ENCODE assay signal across 1 cellular context in genomic region chr2:111884592-111884964, GRCh38.
A peak's percentile ranks its signal among the peaks of the same experiment; 100 is the strongest.
TF ChIP-seq lines count a peak whose summit lies in the region.

No MANE protein-coding gene starts in this region.

TF ChIP-seq in HepG2, 621 proteins besides CTCF, POLR2A, EP300 and RAD21:
- TF ChIP-seq FLYWCH1 (CRISPR knock-in tag; IDR thresholded peaks at IDR 0.05) (no peak), ZNF598 (CRISPR knock-in tag; IDR thresholded peaks at IDR 0.05; ENCODE audit: borderline replicate concordance) (no peak; the same call in 1 of the 2 replicates), ATF3 (CRISPR knock-in tag; IDR thresholded peaks at IDR 0.05) (no peak), ARHGAP35 (CRISPR knock-in tag; IDR thresholded peaks at IDR 0.05; ENCODE audit: borderline replicate concordance) (no peak; the same call in 1 of the 2 replicates), ZNF703 (CRISPR knock-in tag; IDR thresholded peaks at IDR 0.05; ENCODE audit: borderline replicate concordance) (0 out of 2 replicates have a peak, but pooled peaks have one; percentile 29), ZNF121 (CRISPR knock-in tag; IDR thresholded peaks at IDR 0.05) (peak; percentile 99), SNAPC2 (CRISPR knock-in tag; IDR thresholded peaks at IDR 0.05) (no peak), ZNF569 (CRISPR knock-in tag; IDR thresholded peaks at IDR 0.05; ENCODE audit: borderline replicate concordance) (no peak), HDAC2 (CRISPR knock-in tag; IDR thresholded peaks at IDR 0.05) (no peak), LCORL (IDR thresholded peaks at IDR 0.05) (no peak), LCORL (CRISPR knock-in tag; IDR thresholded peaks at IDR 0.05) (no peak), RBAK (CRISPR knock-in tag; IDR thresholded peaks at IDR 0.05) (no peak), MIER2 (CRISPR knock-in tag; IDR thresholded peaks at IDR 0.05) (no peak), TBX3 (IDR thresholded peaks at IDR 0.05; ENCODE audit: borderline replicate concordance) (no peak), SIN3A (IDR thresholded peaks at IDR 0.05; ENCODE audit: borderline replicate concordance, low read depth, low read length) (no peak), FOXK2 (IDR thresholded peaks at IDR 0.05) (no peak), JUN (CRISPR knock-in tag; IDR thresholded peaks at IDR 0.05) (no peak), ZNF3 (CRISPR knock-in tag; IDR thresholded peaks at IDR 0.05) (peak; percentile 27; the same call in 1 of the 2 replicates), MAFG (CRISPR knock-in tag; IDR thresholded peaks at IDR 0.05) (no peak), KDM1A (CRISPR knock-in tag; IDR thresholded peaks at IDR 0.05) (0 out of 2 replicates have a peak, but pooled peaks have one; percentile 15), NFYB (CRISPR knock-in tag; IDR thresholded peaks at IDR 0.05) (peak; percentile 1; the same call in 1 of the 2 replicates), ZBED4 (CRISPR knock-in tag; IDR thresholded peaks at IDR 0.05; ENCODE audit: borderline replicate concordance) (no peak), TERF1 (CRISPR knock-in tag; IDR thresholded peaks at IDR 0.05) (no peak), ZNF337 (CRISPR knock-in tag; IDR thresholded peaks at IDR 0.05; ENCODE audit: borderline replicate concordance, low read depth) (no peak), ZNF275 (CRISPR knock-in tag; IDR thresholded peaks at IDR 0.05; ENCODE audit: borderline replicate concordance) (no peak), ISX (CRISPR knock-in tag; conservative IDR thresholded peaks at IDR 0.05) (no peak), GZF1 (CRISPR knock-in tag; IDR thresholded peaks at IDR 0.05) (no peak)
- TF ChIP-seq, protein P1, sequence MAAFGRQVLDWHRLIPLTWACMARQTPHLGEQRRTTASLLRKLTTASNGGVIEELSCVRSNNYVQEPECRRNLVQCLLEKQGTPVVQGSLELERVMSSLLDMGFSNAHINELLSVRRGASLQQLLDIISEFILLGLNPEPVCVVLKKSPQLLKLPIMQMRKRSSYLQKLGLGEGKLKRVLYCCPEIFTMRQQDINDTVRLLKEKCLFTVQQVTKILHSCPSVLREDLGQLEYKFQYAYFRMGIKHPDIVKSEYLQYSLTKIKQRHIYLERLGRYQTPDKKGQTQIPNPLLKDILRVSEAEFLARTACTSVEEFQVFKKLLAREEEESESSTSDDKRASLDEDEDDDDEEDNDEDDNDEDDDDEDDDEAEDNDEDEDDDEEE (CRISPR knock-in tag; IDR thresholded peaks at IDR 0.05) = 0 out of 2 replicates have a peak, but pooled peaks have one; percentile 6
- TF ChIP-seq, protein P2, sequence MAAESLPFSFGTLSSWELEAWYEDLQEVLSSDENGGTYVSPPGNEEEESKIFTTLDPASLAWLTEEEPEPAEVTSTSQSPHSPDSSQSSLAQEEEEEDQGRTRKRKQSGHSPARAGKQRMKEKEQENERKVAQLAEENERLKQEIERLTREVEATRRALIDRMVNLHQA (CRISPR knock-in tag; IDR thresholded peaks at IDR 0.05) = no peak
- TF ChIP-seq, protein P3, sequence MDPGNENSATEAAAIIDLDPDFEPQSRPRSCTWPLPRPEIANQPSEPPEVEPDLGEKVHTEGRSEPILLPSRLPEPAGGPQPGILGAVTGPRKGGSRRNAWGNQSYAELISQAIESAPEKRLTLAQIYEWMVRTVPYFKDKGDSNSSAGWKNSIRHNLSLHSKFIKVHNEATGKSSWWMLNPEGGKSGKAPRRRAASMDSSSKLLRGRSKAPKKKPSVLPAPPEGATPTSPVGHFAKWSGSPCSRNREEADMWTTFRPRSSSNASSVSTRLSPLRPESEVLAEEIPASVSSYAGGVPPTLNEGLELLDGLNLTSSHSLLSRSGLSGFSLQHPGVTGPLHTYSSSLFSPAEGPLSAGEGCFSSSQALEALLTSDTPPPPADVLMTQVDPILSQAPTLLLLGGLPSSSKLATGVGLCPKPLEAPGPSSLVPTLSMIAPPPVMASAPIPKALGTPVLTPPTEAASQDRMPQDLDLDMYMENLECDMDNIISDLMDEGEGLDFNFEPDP (CRISPR knock-in tag; conservative IDR thresholded peaks at IDR 0.05) = 0 out of 2 replicates have a peak, but pooled peaks have one; percentile 8
- TF ChIP-seq, protein P4, sequence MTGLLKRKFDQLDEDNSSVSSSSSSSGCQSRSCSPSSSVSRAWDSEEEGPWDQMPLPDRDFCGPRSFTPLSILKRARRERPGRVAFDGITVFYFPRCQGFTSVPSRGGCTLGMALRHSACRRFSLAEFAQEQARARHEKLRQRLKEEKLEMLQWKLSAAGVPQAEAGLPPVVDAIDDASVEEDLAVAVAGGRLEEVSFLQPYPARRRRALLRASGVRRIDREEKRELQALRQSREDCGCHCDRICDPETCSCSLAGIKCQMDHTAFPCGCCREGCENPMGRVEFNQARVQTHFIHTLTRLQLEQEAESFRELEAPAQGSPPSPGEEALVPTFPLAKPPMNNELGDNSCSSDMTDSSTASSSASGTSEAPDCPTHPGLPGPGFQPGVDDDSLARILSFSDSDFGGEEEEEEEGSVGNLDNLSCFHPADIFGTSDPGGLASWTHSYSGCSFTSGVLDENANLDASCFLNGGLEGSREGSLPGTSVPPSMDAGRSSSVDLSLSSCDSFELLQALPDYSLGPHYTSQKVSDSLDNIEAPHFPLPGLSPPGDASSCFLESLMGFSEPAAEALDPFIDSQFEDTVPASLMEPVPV (CRISPR knock-in tag; IDR thresholded peaks at IDR 0.05) = no peak
- TF ChIP-seq, protein P5, sequence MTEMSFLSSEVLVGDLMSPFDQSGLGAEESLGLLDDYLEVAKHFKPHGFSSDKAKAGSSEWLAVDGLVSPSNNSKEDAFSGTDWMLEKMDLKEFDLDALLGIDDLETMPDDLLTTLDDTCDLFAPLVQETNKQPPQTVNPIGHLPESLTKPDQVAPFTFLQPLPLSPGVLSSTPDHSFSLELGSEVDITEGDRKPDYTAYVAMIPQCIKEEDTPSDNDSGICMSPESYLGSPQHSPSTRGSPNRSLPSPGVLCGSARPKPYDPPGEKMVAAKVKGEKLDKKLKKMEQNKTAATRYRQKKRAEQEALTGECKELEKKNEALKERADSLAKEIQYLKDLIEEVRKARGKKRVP (CRISPR knock-in tag; IDR thresholded peaks at IDR 0.05) = 0 out of 4 replicates have a peak, but pooled peaks of 1 of the 2 experiments have one; percentile 1
